24 cellular contexts compared by ENCODE assay signal in the genomic region with DNA sequence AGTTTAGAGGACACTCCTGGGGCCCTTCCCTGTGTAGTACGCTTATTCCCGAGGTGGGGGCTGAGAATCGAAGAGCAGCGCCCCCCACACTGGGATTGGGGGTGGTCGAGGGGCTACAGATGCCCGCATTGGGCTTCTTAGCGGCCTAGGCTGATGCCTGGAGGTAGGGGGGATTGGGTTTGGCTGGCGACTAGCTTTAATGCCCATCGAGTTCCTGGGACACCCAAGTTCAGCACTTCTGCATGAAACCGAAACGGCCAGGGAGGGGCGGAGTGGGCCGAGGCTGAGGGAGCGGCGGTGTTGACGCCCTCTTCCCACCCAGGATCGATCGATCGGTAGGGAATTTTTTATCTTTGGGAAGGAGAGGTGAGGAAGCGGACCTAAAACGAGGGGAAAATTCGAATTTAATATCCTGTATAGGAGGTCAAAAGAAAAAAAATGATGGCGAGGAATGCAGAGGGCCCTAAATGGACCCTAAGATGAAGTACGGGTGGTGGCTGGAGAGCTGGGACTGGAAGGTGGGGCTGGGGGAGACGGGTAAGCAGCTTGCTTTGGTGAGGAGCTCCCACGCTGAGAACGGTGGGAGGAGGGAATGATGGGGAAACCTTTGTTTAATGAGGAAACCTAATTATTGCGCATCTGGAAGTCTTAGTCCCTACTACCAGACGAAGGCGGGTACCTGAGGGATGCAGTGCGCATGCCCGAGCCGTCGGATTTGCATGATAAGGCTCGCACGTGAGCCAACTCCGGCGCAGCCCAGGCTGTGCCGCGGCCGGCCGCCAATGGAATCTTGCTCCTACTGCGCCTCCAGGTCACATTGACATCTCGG. TPM values are rescaled to one million over a fixed set of nuclear protein-coding genes. Genes with fewer than 3 reads are reported as not detected.
DNase-seq lines count a peak whose midpoint lies in the region; TF ChIP-seq lines count a peak whose summit lies in the region.
"Had no signal": no experiment of that assay in that cellular context is flagged by ENCODE, and none has a peak within 500 bp of the region (broad histone marks: within the 10 kb centered on the region; RNA-seq: fewer than 3 reads in every experiment).

No MANE protein-coding gene starts in this region.

- TF ChIP-seq CTCF in GM10266 (IDR thresholded peaks at IDR 0.05; ENCODE audit: control insufficient read depth, insufficient read depth, low read depth, missing control alignments) (no peak), hepatocyte (IDR thresholded peaks at IDR 0.05; ENCODE audit: poor library complexity) (no peak), osteoblast (IDR thresholded peaks at IDR 0.05; ENCODE audit: extremely low read depth, low read depth, low read length) (no peak)

- 10% methylated on average over 44 of the region's 44 CpGs for WGBS in hepatocyte (ENCODE audit: low lambda C conversion rate, missing lambda C conversion rate)

- no peaks in the 10 kb centered on the region for H3K9me3 ChIP-seq in hepatocyte (ENCODE audit: low read depth)
- no peaks in the 10 kb centered on the region for H3K9me3 ChIP-seq in osteoblast (ENCODE audit: low read depth, low read length)
- H3K9me3 ChIP-seq: heart left ventricle, pancreas, tibial artery had no signal

- H3K4me3 ChIP-seq in hepatocyte (no peak overlapping the region), osteoblast (ENCODE audit: insufficient read depth, low read length) (no peak overlapping the region)
- H3K4me3 ChIP-seq: heart left ventricle, pancreas, SK-N-MC, tibial artery had no signal

- H3K4me1 ChIP-seq in hepatocyte (ENCODE audit: insufficient read depth) (peaks cover 5% of the 10 kb centered on the region), osteoblast (ENCODE audit: insufficient read depth, low read length) (no peaks in the 10 kb centered on the region)
- H3K4me1 ChIP-seq: pancreas had no signal

- no peaks in the 10 kb centered on the region for H4K20me1 ChIP-seq in hepatocyte (ENCODE audit: insufficient read depth, poor library complexity, severe bottlenecking)
- no peaks in the 10 kb centered on the region for H4K20me1 ChIP-seq in osteoblast (ENCODE audit: insufficient read depth, low read length)

- no peaks in the 10 kb centered on the region for H3K79me2 ChIP-seq in hepatocyte
- H3K79me2 ChIP-seq in osteoblast (ENCODE audit: insufficient read depth, low read length): no peaks in the 10 kb centered on the region

- peak overlapping the region; percentile 37 for H3K4me2 ChIP-seq in hepatocyte
- no peak overlapping the region for H3K4me2 ChIP-seq in osteoblast (ENCODE audit: insufficient read depth, low read length)

- DNase-seq in GM10266 (ENCODE audit: extremely low spot score) (peak; percentile 21), NCI-H1417 treated with DMSO at 0.1 percent for 48 hours (lab: John Stamatoyannopoulos, UW) (peak; percentile 72), hepatocyte (ENCODE audit: low spot score) (no peak), osteoblast (ENCODE audit: insufficient read length, low spot score, missing footprints) (no peak), mucosa of gallbladder (ENCODE audit: low spot score) (no peak), 8988T (no peak), GF-D8 (lab: John Stamatoyannopoulos, UW) (no peak)
- no peak for DNase-seq in stimulated activated CD4-positive, alpha-beta T cell treated with anti-CD3 and anti-CD28 coated beads, Interleukin-1b, Interleukin-23, amount 100 ng/mL, for 48 hours
- DNase-seq: activated CD8-positive, alpha-beta T cell treated with anti-CD3 and anti-CD28 coated beads for 36 hours; activated naive CD4-positive, alpha-beta T cell treated with anti-CD3 and anti-CD28 coated beads for 36 hours; CD4-positive, CD25-positive, alpha-beta regulatory T cell; DMS79; effector memory CD4-positive, alpha-beta T cell; heart left ventricle; naive thymus-derived CD4-positive, alpha-beta T cell; NCI-H1092; NCI-H524 treated with DMSO at 0.1 percent for 48 hours; pancreas; RPMI8226; tibial artery had no signal

- no peaks in the 10 kb centered on the region for H3K9me2 ChIP-seq in hepatocyte (replicated peaks; ENCODE audit: insufficient read depth)

- no peaks in the 10 kb centered on the region for H3K36me3 ChIP-seq in hepatocyte (replicated peaks; ENCODE audit: insufficient read depth, low read depth)
- no peaks in the 10 kb centered on the region for H3K36me3 ChIP-seq in osteoblast (ENCODE audit: insufficient read depth, low read length)
- H3K36me3 ChIP-seq: heart left ventricle, pancreas, tibial artery had no signal

- H2AFZ ChIP-seq in hepatocyte: no peak overlapping the region
- H2AFZ ChIP-seq in osteoblast (ENCODE audit: low read length): peak overlapping the region; percentile 21

- H3K27ac ChIP-seq in hepatocyte: no peak overlapping the region
- H3K27ac ChIP-seq in osteoblast (ENCODE audit: low read depth, low read length): no peak overlapping the region
- H3K27ac ChIP-seq: heart left ventricle, pancreas, SK-N-MC, tibial artery had no signal

- H3K27me3 ChIP-seq in hepatocyte (peaks cover 98% of the 10 kb centered on the region), osteoblast (ENCODE audit: insufficient read depth, low read length) (no peaks in the 10 kb centered on the region)

RNA-seq across cellular contexts. Expression of a gene that starts 12.5 kb away (rescaled TPM):
- total RNA-seq in hepatocyte (1.9 and 2.2 TPM in 2 replicates), osteoblast (1.1 and 2.1 TPM in 2 replicates), mucosa of gallbladder (not detected)
- polyA plus RNA-seq in hepatocyte: 2.6 and 3.5 TPM in 2 replicates
- total RNA-seq: activated CD8-positive, alpha-beta T cell treated with anti-CD3 and anti-CD28 coated beads for 36 hours; activated naive CD4-positive, alpha-beta T cell treated with anti-CD3 and anti-CD28 coated beads for 36 hours; CD4-positive, CD25-positive, alpha-beta regulatory T cell; cerebellum; kidney epithelial cell; naive thymus-derived CD4-positive, alpha-beta T cell; pancreas; sciatic nerve had no signal
- polyA plus RNA-seq: CD4-positive, CD25-positive, alpha-beta regulatory T cell; heart left ventricle; naive thymus-derived CD4-positive, alpha-beta T cell had no signal

RNA-seq across cellular contexts. Expression of a gene that starts 31.8 kb away (rescaled TPM):
- total RNA-seq in hepatocyte: 4.0 and 5.0 TPM in 2 replicates
- 19.6 and 22.1 TPM in 2 replicates for polyA plus RNA-seq in hepatocyte
- total RNA-seq in osteoblast: 2.5 and 3.2 TPM in 2 replicates
- total RNA-seq in mucosa of gallbladder: not detected
- total RNA-seq: activated CD8-positive, alpha-beta T cell treated with anti-CD3 and anti-CD28 coated beads for 36 hours; activated naive CD4-positive, alpha-beta T cell treated with anti-CD3 and anti-CD28 coated beads for 36 hours; CD4-positive, CD25-positive, alpha-beta regulatory T cell; cerebellum; kidney epithelial cell; naive thymus-derived CD4-positive, alpha-beta T cell; pancreas had no signal
- polyA plus RNA-seq: CD4-positive, CD25-positive, alpha-beta regulatory T cell; naive thymus-derived CD4-positive, alpha-beta T cell had no signal

Comparison
In these comparisons a context has a peak if more than half of its experiments do, and no peak if none do; other contexts are left out.
1. DNase-seq: peak in GM10266 (single experiment) and NCI-H1417 treated with DMSO at 0.1 percent for 48 hours (single experiment); none in hepatocyte (single experiment), osteoblast (single experiment), stimulated activated CD4-positive, alpha-beta T cell treated with anti-CD3 and anti-CD28 coated beads, Interleukin-1b, Interleukin-23, amount 100 ng/mL, for 48 hours (single experiment), mucosa of gallbladder (single experiment), 8988T (single experiment) and GF-D8 (single experiment).